Comparison of ENCODE assay signal across 1 cellular context in the genomic region with DNA sequence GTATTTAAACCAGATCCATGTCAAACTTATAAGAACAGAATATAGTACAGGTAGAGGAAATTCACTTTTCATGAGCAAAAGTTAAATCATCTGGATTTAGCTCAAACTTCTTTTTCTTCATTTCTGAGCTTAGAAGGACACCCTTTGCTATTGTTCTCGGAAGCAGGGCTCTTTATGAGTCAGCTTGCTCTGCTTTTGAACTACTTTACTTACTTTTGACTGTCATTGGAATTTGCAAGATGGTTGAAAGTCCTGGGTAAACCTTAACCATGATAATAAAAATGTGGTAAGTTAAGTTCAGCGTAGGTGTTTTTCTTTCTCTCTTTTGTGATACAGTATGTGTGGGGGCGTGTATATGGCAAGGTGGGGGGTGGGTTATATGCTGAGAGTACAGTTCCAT.
TF ChIP-seq lines count a peak whose summit lies in the region.

No MANE protein-coding gene starts in this region.

TF ChIP-seq in GM23338, 12 proteins besides CTCF, POLR2A, EP300 and RAD21 (continued from another document):
- TF ChIP-seq, protein P1, sequence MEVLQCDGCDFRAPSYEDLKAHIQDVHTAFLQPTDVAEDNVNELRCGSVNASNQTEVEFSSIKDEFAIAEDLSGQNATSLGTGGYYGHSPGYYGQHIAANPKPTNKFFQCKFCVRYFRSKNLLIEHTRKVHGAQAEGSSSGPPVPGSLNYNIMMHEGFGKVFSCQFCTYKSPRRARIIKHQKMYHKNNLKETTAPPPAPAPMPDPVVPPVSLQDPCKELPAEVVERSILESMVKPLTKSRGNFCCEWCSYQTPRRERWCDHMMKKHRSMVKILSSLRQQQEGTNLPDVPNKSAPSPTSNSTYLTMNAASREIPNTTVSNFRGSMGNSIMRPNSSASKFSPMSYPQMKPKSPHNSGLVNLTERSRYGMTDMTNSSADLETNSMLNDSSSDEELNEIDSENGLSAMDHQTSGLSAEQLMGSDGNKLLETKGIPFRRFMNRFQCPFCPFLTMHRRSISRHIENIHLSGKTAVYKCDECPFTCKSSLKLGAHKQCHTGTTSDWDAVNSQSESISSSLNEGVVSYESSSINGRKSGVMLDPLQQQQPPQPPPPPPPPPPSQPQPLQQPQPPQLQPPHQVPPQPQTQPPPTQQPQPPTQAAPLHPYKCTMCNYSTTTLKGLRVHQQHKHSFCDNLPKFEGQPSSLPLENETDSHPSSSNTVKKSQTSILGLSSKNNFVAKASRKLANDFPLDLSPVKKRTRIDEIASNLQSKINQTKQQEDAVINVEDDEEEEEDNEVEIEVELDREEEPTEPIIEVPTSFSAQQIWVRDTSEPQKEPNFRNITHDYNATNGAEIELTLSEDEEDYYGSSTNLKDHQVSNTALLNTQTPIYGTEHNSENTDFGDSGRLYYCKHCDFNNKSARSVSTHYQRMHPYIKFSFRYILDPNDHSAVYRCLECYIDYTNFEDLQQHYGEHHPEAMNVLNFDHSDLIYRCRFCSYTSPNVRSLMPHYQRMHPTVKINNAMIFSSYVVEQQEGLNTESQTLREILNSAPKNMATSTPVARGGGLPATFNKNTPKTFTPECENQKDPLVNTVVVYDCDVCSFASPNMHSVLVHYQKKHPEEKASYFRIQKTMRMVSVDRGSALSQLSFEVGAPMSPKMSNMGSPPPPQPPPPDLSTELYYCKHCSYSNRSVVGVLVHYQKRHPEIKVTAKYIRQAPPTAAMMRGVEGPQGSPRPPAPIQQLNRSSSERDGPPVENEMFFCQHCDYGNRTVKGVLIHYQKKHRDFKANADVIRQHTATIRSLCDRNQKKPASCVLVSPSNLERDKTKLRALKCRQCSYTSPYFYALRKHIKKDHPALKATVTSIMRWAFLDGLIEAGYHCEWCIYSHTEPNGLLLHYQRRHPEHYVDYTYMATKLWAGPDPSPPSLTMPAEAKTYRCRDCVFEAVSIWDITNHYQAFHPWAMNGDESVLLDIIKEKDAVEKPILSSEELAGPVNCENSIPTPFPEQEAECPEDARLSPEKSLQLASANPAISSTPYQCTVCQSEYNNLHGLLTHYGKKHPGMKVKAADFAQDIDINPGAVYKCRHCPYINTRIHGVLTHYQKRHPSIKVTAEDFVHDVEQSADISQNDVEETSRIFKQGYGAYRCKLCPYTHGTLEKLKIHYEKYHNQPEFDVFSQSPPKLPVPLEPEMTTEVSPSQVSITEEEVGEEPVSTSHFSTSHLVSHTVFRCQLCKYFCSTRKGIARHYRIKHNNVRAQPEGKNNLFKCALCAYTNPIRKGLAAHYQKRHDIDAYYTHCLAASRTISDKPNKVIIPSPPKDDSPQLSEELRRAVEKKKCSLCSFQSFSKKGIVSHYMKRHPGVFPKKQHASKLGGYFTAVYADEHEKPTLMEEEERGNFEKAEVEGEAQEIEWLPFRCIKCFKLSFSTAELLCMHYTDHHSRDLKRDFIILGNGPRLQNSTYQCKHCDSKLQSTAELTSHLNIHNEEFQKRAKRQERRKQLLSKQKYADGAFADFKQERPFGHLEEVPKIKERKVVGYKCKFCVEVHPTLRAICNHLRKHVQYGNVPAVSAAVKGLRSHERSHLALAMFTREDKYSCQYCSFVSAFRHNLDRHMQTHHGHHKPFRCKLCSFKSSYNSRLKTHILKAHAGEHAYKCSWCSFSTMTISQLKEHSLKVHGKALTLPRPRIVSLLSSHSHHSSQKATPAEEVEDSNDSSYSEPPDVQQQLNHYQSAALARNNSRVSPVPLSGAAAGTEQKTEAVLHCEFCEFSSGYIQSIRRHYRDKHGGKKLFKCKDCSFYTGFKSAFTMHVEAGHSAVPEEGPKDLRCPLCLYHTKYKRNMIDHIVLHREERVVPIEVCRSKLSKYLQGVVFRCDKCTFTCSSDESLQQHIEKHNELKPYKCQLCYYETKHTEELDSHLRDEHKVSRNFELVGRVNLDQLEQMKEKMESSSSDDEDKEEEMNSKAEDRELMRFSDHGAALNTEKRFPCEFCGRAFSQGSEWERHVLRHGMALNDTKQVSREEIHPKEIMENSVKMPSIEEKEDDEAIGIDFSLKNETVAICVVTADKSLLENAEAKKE (CRISPR knock-in tag; IDR thresholded peaks at IDR 0.05), result no peak
- TF ChIP-seq, protein P2, sequence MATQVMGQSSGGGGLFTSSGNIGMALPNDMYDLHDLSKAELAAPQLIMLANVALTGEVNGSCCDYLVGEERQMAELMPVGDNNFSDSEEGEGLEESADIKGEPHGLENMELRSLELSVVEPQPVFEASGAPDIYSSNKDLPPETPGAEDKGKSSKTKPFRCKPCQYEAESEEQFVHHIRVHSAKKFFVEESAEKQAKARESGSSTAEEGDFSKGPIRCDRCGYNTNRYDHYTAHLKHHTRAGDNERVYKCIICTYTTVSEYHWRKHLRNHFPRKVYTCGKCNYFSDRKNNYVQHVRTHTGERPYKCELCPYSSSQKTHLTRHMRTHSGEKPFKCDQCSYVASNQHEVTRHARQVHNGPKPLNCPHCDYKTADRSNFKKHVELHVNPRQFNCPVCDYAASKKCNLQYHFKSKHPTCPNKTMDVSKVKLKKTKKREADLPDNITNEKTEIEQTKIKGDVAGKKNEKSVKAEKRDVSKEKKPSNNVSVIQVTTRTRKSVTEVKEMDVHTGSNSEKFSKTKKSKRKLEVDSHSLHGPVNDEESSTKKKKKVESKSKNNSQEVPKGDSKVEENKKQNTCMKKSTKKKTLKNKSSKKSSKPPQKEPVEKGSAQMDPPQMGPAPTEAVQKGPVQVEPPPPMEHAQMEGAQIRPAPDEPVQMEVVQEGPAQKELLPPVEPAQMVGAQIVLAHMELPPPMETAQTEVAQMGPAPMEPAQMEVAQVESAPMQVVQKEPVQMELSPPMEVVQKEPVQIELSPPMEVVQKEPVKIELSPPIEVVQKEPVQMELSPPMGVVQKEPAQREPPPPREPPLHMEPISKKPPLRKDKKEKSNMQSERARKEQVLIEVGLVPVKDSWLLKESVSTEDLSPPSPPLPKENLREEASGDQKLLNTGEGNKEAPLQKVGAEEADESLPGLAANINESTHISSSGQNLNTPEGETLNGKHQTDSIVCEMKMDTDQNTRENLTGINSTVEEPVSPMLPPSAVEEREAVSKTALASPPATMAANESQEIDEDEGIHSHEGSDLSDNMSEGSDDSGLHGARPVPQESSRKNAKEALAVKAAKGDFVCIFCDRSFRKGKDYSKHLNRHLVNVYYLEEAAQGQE (IDR thresholded peaks at IDR 0.05; ENCODE audit: unreplicated experiment), result no peak
